Comparison of ENCODE assay signal across 20 cellular contexts in genomic region chr5:133054697-133055471, GRCh38. TPM values are rescaled to one million over a fixed set of nuclear protein-coding genes. Genes with fewer than 3 reads are reported as not detected.
DNase-seq lines count a peak whose midpoint lies in the region; ATAC-seq, FAIRE-seq and TF ChIP-seq lines count a peak whose summit lies in the region.
"Had no signal": no experiment of that assay in that cellular context is flagged by ENCODE, and none has a peak within 500 bp of the region (broad histone marks: within the 10 kb centered on the region; RNA-seq: fewer than 3 reads in every experiment).

No MANE protein-coding gene starts in this region.

- peak overlapping the region in 5 of 7 donors; percentile 1 to 100 (median 71) for H3K27ac Mint-ChIP-seq in CD4-positive, alpha-beta memory T cell
- H3K27ac Mint-ChIP-seq in glutamatergic neuron (ENCODE audit: unreplicated experiment) = no peak overlapping the region

- peaks cover 0 to 21% of the 10 kb centered on the region in 2 donors for H3K36me3 Mint-ChIP-seq in CD4-positive, alpha-beta memory T cell
- H3K36me3 Mint-ChIP-seq in glutamatergic neuron (ENCODE audit: unreplicated experiment) = no peaks in the 10 kb centered on the region

- no TSS peak for BruUV-seq in PC-9 (replicated peaks; lab: Mats Ljungman, UMichigan)

- H3K4me3 ChIP-seq in A549 (no peak overlapping the region), PC-9 (no peak overlapping the region)
- H3K4me3 ChIP-seq in CD4-positive, alpha-beta memory T cell (ENCODE audit: low read length in 2 of 2) = no peak overlapping the region
- H3K4me3 ChIP-seq: skin epidermis, vagina had no signal

- no peak for FAIRE-seq in A549 (lab: Jason Lieb, UNC)
- FAIRE-seq: colon, GM12891, islet of Langerhans had no signal

- CTCF ChIA-PET in A549 (lab: Yijun Ruan, JAX) (interaction anchor here (0.6 to 0.9 kb wide), 2 partner anchors 11 to 897 kb away, joined by 3 to 5 read pairs; no protein-coding TSS in a partner anchor), PC-9 (lab: Charles Lee) (no interaction called here)
- CTCF ChIA-PET in CD4-positive, alpha-beta memory T cell (lab: Charles Lee; ENCODE audit: partially characterized antibody) = interaction anchor here (0.6 kb wide), 1 partner anchor 557 kb away, joined by 3 read pairs; no protein-coding TSS in a partner anchor

- POLR2A ChIA-PET in A549 (lab: Yijun Ruan, JAX) = interaction anchor here (0.6 kb wide), 1 partner anchor 187 kb away, joined by 5 read pairs; no protein-coding TSS in a partner anchor
- POLR2A ChIA-PET in CD4-positive, alpha-beta memory T cell (lab: Charles Lee; ENCODE audit: partially characterized antibody) = no interaction called here
- POLR2A ChIA-PET in PC-9 (lab: Charles Lee; ENCODE audit: unreplicated experiment) = interaction anchor here (0.6 kb wide), 1 partner anchor 528 kb away, joined by 3 read pairs; no protein-coding TSS in a partner anchor

- TF ChIP-seq CTCF in A549 (IDR thresholded peaks at IDR 0.05) (no peak), PC-9 (conservative IDR thresholded peaks at IDR 0.05) (no peak), glutamatergic neuron (IDR thresholded peaks at IDR 0.05; ENCODE audit: partially characterized antibody, unreplicated experiment) (no peak), GM13976 (IDR thresholded peaks at IDR 0.05; ENCODE audit: borderline replicate concordance, control extremely low read depth, extremely low read depth, insufficient read depth, missing control alignments) (no peak)

- H3K9me3 Mint-ChIP-seq in CD4-positive, alpha-beta memory T cell = no peaks in the 10 kb centered on the region
- H3K9me3 Mint-ChIP-seq in glutamatergic neuron (ENCODE audit: unreplicated experiment) = peaks cover 6% of the 10 kb centered on the region

- no peak for TF ChIP-seq EP300 in A549 (IDR thresholded peaks at IDR 0.05)

- no peaks in the 10 kb centered on the region for H3K36me3 ChIP-seq in CD4-positive, alpha-beta memory T cell (ENCODE audit: insufficient read depth, low read length)
- no peaks in the 10 kb centered on the region for H3K36me3 ChIP-seq in PC-9 (ENCODE audit: low read depth)
- H3K36me3 ChIP-seq: vagina had no signal

- ATAC-seq in A549 (no peak), GM18861 (IDR thresholded peaks at IDR 0.05; ENCODE audit: unreplicated experiment) (no peak), GM19397 (IDR thresholded peaks at IDR 0.05; ENCODE audit: unreplicated experiment) (no peak)

- H3K4me2 ChIP-seq in A549 = peak overlapping the region; percentile 7; the same call in 1 of the 3 replicates
- H3K4me2 ChIP-seq in PC-9 = peak overlapping the region; percentile 90; the same call in 1 of the 2 replicates

- H4K20me1 ChIP-seq in PC-9 (ENCODE audit: insufficient read depth) = peaks cover 69% of the 10 kb centered on the region

- in situ Hi-C loops in GM13976 (cut with MboI; ENCODE audit: low sequenced_read_pairs, unreplicated experiment) = no loop called here

- no peaks in the 10 kb centered on the region for H3K9me2 ChIP-seq in PC-9 (ENCODE audit: insufficient read depth)

- H3K27me3 ChIP-seq in CD4-positive, alpha-beta memory T cell (ENCODE audit: insufficient read depth, low read length) = no peaks in the 10 kb centered on the region
- H3K27me3 ChIP-seq in PC-9 (ENCODE audit: insufficient read depth, low read depth) = no peaks in the 10 kb centered on the region
- H3K27me3 ChIP-seq: vagina had no signal

- H2AFZ ChIP-seq in PC-9 = no peak overlapping the region

- DNase-seq in A549 (ENCODE audit: low read depth in 1 of 2, low spot score in 1 of 2) (no peak), PC-9 (no peak), glutamatergic neuron (no peak), dedifferentiated amniotic fluid mesenchymal stem cell (ENCODE audit: extremely low spot score) (no peak), GM13976 (ENCODE audit: low spot score) (no peak)
- DNase-seq in CD4-positive, alpha-beta memory T cell = no peak
- DNase-seq: activated CD4-positive, CD25-positive, alpha-beta regulatory T cell; AML-193; anterior cingulate cortex; NCI-H146; NCI-H510A; stimulated activated naive CD4-positive, alpha-beta T cell; SW 1271 had no signal

- peaks cover 49% of the 10 kb centered on the region for H3K4me1 ChIP-seq in A549
- H3K4me1 ChIP-seq in CD4-positive, alpha-beta memory T cell (ENCODE audit: insufficient read depth, low read length) = peaks cover 73% of the 10 kb centered on the region
- H3K4me1 ChIP-seq in PC-9 (replicated peaks; ENCODE audit: insufficient read depth) = peaks cover 36% of the 10 kb centered on the region

- H3K79me2 ChIP-seq in PC-9 (ENCODE audit: low read depth) = peaks cover 95% of the 10 kb centered on the region

- H3F3A ChIP-seq in PC-9 (ENCODE audit: insufficient read depth, low read depth) = peaks cover 16% of the 10 kb centered on the region; the same call in 1 of the 2 replicates

- peaks cover 37 to 80% (median 62%) of the 10 kb centered on the region in 4 donors for H3K4me1 Mint-ChIP-seq in CD4-positive, alpha-beta memory T cell
- peaks cover under 1% of the 10 kb centered on the region for H3K4me1 Mint-ChIP-seq in glutamatergic neuron (ENCODE audit: low read depth, unreplicated experiment)

- H3K27me3 Mint-ChIP-seq in CD4-positive, alpha-beta memory T cell = no peaks in the 10 kb centered on the region
- H3K27me3 Mint-ChIP-seq in glutamatergic neuron (ENCODE audit: unreplicated experiment) = peaks cover 3% of the 10 kb centered on the region

- no peak for TF ChIP-seq RAD21 in A549 (conservative IDR thresholded peaks at IDR 0.05 in 1 of 2, IDR thresholded peaks at IDR 0.05 in 1 of 2)

- no peak overlapping the region for H3K27ac ChIP-seq in A549
- H3K27ac ChIP-seq in CD4-positive, alpha-beta memory T cell (ENCODE audit: low read depth, low read length) = no peak overlapping the region
- H3K27ac ChIP-seq in PC-9 = no peak overlapping the region
- H3K27ac ChIP-seq: skin epidermis, vagina had no signal

- H3K9me3 ChIP-seq in A549 (no peaks in the 10 kb centered on the region), PC-9 (ENCODE audit: insufficient read depth, low read depth) (no peaks in the 10 kb centered on the region)
- H3K9me3 ChIP-seq in CD4-positive, alpha-beta memory T cell (ENCODE audit: control insufficient read depth in 1 of 2, low read length in 2 of 2) = no peaks in the 10 kb centered on the region
- H3K9me3 ChIP-seq: vagina had no signal

- 87% methylated on average over 7 of the region's 7 CpGs for WGBS in A549 (ENCODE audit: missing lambda C conversion rate)

- H3K4me3 Mint-ChIP-seq in CD4-positive, alpha-beta memory T cell = peak overlapping the region in 7 of 8 donors; percentile 36 to 84 (median 50)
- H3K4me3 Mint-ChIP-seq in glutamatergic neuron (ENCODE audit: unreplicated experiment) = peak overlapping the region; percentile 15

- TF ChIP-seq POLR2A in A549 (IDR thresholded peaks at IDR 0.05; ENCODE audit: low read length) = no peak

- intact Hi-C loops in CD4-positive, alpha-beta memory T cell (cut with micrococcal nuclease) = no loop called here
- intact Hi-C loops in PC-9 (cut with micrococcal nuclease; ENCODE audit: unreplicated experiment) = no loop called here

TF ChIP-seq in A549, 52 proteins besides CTCF, POLR2A, EP300 and RAD21:
- TF ChIP-seq FOXS1 (CRISPR knock-in tag; IDR thresholded peaks at IDR 0.05) (no peak), HOXB13 (CRISPR knock-in tag; IDR thresholded peaks at IDR 0.05; ENCODE audit: low read depth) (no peak), MAFK (IDR thresholded peaks at IDR 0.05; ENCODE audit: partially characterized antibody) (no peak), RCOR1 (IDR thresholded peaks at IDR 0.05; ENCODE audit: low read depth, low read length) (no peak), TP53 (CRISPR knock-in tag; IDR thresholded peaks at IDR 0.05) (no peak), NFE2L2 (conservative IDR thresholded peaks at IDR 0.05; ENCODE audit: low read length) (no peak), ZSCAN20 (CRISPR knock-in tag; IDR thresholded peaks at IDR 0.05) (no peak), SMC3 (IDR thresholded peaks at IDR 0.05) (no peak), JUN (IDR thresholded peaks at IDR 0.05) (no peak), HDAC2 (IDR thresholded peaks at IDR 0.05) (no peak), CBX8 (IDR thresholded peaks at IDR 0.05) (no peak), ZFP36 (IDR thresholded peaks at IDR 0.05; ENCODE audit: borderline replicate concordance, partially characterized antibody) (no peak)

RNA-seq across cellular contexts. Expression of gene HSPA4, which starts 3.1 kb away (rescaled TPM):
- polyA plus RNA-seq in A549 (2011; rRNA removed) (110 and 166 TPM in 2 replicates), A549 (2017; fragmentation: RNase III; extraction: RNeasy Plus Mini Kit Qiagen cat#74134 plus additional on column Dnase treatment) (160 to 168 TPM (median 166 TPM) in 3 replicates)
- polyA plus RNA-seq in A549 (2012; cell fraction: cytosol; rRNA removed) = 20.7 and 23.4 TPM in 2 replicates
- polyA plus RNA-seq in A549 (2012; cell fraction: nucleus; rRNA removed) = 15.8 and 18.8 TPM in 2 replicates
- 44.0 and 48.7 TPM in 2 replicates for polyA minus RNA-seq in A549 (2011; rRNA and poly(A)+ RNA removed)
- 10 to 100 TPM; 55.9 to 58.1 TPM for total RNA-seq in CD4-positive, alpha-beta memory T cell
- 10 to 100 TPM; 32.2 to 45.1 TPM for polyA plus RNA-seq in CD4-positive, alpha-beta memory T cell
- total RNA-seq in PC-9 (2021) (105 and 140 TPM in 2 replicates), glutamatergic neuron (ENCODE audit: unreplicated experiment) (96.6 TPM)

RNA-seq across cellular contexts. Expression of gene ZCCHC10, which starts 28.5 kb away (rescaled TPM):
- 45.7 and 56.2 TPM in 2 replicates for polyA plus RNA-seq in A549 (2011; rRNA removed)
- polyA plus RNA-seq in A549 (2012; cell fraction: cytosol; rRNA removed) = 47.2 and 48.7 TPM in 2 replicates
- polyA plus RNA-seq in A549 (2012; cell fraction: nucleus; rRNA removed) = 11.9 and 19.5 TPM in 2 replicates
- polyA plus RNA-seq in A549 (2017; fragmentation: RNase III; extraction: RNeasy Plus Mini Kit Qiagen cat#74134 plus additional on column Dnase treatment) = 27.1 to 28.3 TPM (median 28.3 TPM) in 3 replicates
- polyA minus RNA-seq in A549 (2011; rRNA and poly(A)+ RNA removed) = 16.9 and 19.7 TPM in 2 replicates
- total RNA-seq in CD4-positive, alpha-beta memory T cell = 10 to 100 TPM; 20.1 to 20.6 TPM
- 10 to 100 TPM; 46.8 to 50.2 TPM for polyA plus RNA-seq in CD4-positive, alpha-beta memory T cell
- total RNA-seq in PC-9 (2021) = 8.3 and 14.9 TPM in 2 replicates
- 26.1 TPM for total RNA-seq in glutamatergic neuron (ENCODE audit: unreplicated experiment)
